ENCODE assay signal across 8 cellular contexts in genomic region chr19:55461259-55461973, GRCh38. TPM values are rescaled to one million over a fixed set of nuclear protein-coding genes. Genes with fewer than 3 reads are reported as not detected.
DNase-seq lines count a peak whose midpoint lies in the region; ATAC-seq and TF ChIP-seq lines count a peak whose summit lies in the region.

Gene ISOC2, minus strand, starts transcription at chr19:55461642. Its CDS starts 5,156 bp downstream, at chr19:55456486.

- 0 out of 2 replicates have a peak, but pooled peaks cover 2% of the 10 kb centered on the region for H3K36me3 ChIP-seq in PC-3 (ENCODE audit: low read depth, low read length)

- H3F3A ChIP-seq in PC-3 (ENCODE audit: low read length, unreplicated experiment), result no peaks in the 10 kb centered on the region

- intact Hi-C loops in PC-3 (cut with micrococcal nuclease), result loop anchor here (5.0 kb wide), 1 partner anchor 171 kb away; no protein-coding TSS in a partner anchor

- peak; percentile 92 for ATAC-seq in GM21576 (IDR thresholded peaks at IDR 0.05; ENCODE audit: unreplicated experiment)
- ATAC-seq in PC-3, result peak; percentile 97

- H3K27me3 ChIP-seq in PC-3 (ENCODE audit: low read length), result no peaks in the 10 kb centered on the region
- H3K27me3 ChIP-seq in mononuclear cell (ENCODE audit: insufficient read depth, low read length), result no peaks in the 10 kb centered on the region

- POLR2A ChIA-PET in PC-3 (lab: Charles Lee; ENCODE audit: unreplicated experiment), result interaction anchor here (0.6 to 1.1 kb wide), 7 partner anchors 12 to 1817 kb away, joined by 3 to 17 read pairs (median 4); no protein-coding TSS in a partner anchor

- peak within 1 kb of the TSS; percentile 97 for H3K9ac ChIP-seq in PC-3 (ENCODE audit: low read length)

- H3K4me1 ChIP-seq in PC-3 (ENCODE audit: insufficient read depth, low read length), result peaks cover 13% of the 10 kb centered on the region
- H3K4me1 ChIP-seq in mononuclear cell (ENCODE audit: insufficient read depth, low read length), result peaks cover 19% of the 10 kb centered on the region

- H3K4me3 ChIP-seq in PC-3 (ENCODE audit: low read length) (peak within 1 kb of the TSS; percentile 91), epithelial cell of esophagus (ENCODE audit: low read length) (peak within 1 kb of the TSS; percentile 88), mononuclear cell (ENCODE audit: low read length) (peak within 1 kb of the TSS; percentile 71)

- no peaks in the 10 kb centered on the region for H3K9me2 ChIP-seq in PC-3 (replicated peaks; ENCODE audit: low read length)

- no peak for TF ChIP-seq RAD21 in Ishikawa (IDR thresholded peaks at IDR 0.05; ENCODE audit: low read depth)

- peaks cover 27% of the 10 kb centered on the region for H3K79me2 ChIP-seq in PC-3 (ENCODE audit: low read length)

- no peak for TF ChIP-seq CTCF in PC-3 (conservative IDR thresholded peaks at IDR 0.05; ENCODE audit: low read depth, low read length)
- TF ChIP-seq CTCF in epithelial cell of esophagus (IDR thresholded peaks at IDR 0.05; ENCODE audit: insufficient read depth, low read depth, low read length, missing control alignments), result no peak

- H3K9me3 ChIP-seq in PC-3 (ENCODE audit: low read length) (no peaks in the 10 kb centered on the region), mononuclear cell (ENCODE audit: low read depth, low read length) (no peaks in the 10 kb centered on the region)

- CTCF ChIA-PET in PC-3 (lab: Charles Lee), result interaction anchor here (0.7 to 1.1 kb wide), 4 partner anchors 43 to 487 kb away, joined by 3 to 11 read pairs (median 4); no protein-coding TSS in a partner anchor

- TSS peak; percentile 57 for BruUV-seq in PC-3 (replicated peaks; lab: Mats Ljungman, UMichigan)

- H4K20me1 ChIP-seq in PC-3 (ENCODE audit: low read length), result peaks cover 6% of the 10 kb centered on the region; the same call in 1 of the 2 replicates

- H3K4me2 ChIP-seq in PC-3 (ENCODE audit: low read length), result peak within 1 kb of the TSS; percentile 97

- DNase-seq in DMS114 treated with DMSO at 0.1 percent for 48 hours (lab: John Stamatoyannopoulos, UW; ENCODE audit: unreplicated experiment), result peak; percentile 99
- DNase-seq in PC-3, result peak; percentile 100
- DNase-seq in activated T-cell treated with anti-CD3 and anti-CD28 coated beads for 48 hours (ENCODE audit: low read depth), result peak; percentile 100
- peak; percentile 100 for DNase-seq in epithelial cell of esophagus (ENCODE audit: low read depth)
- DNase-seq in stimulated activated CD8-positive, alpha-beta memory T cell treated with anti-CD3 and anti-CD28 coated beads, Interleukin-4, amount 100 ng/mL, for 1 hour (ENCODE audit: low read depth in 2 of 2, low spot score in 1 of 2), result peak; percentile 99 to 100

- TF ChIP-seq EP300 in Ishikawa (IDR thresholded peaks at IDR 0.05; ENCODE audit: borderline replicate concordance), result no peak

- H3K27ac ChIP-seq in PC-3 (ENCODE audit: low read length), result peak within 1 kb of the TSS; percentile 81

- peak within 1 kb of the TSS; percentile 96 for H2AFZ ChIP-seq in PC-3 (ENCODE audit: low read length)

TF ChIP-seq in Ishikawa, 13 proteins besides CTCF, POLR2A, EP300 and RAD21:
- TF ChIP-seq TEAD4 (IDR thresholded peaks at IDR 0.05) (no peak), NFIC (IDR thresholded peaks at IDR 0.05) (no peak), CEBPB (IDR thresholded peaks at IDR 0.05) (0 out of 2 replicates have a peak, but pooled peaks have one; percentile 7), EGR1 (IDR thresholded peaks at IDR 0.05) (peak; percentile 58; the same call in 1 of the 2 replicates), CREB1 (IDR thresholded peaks at IDR 0.05; ENCODE audit: low read depth) (peak; percentile 61), ZBTB7A (IDR thresholded peaks at IDR 0.05; ENCODE audit: low read depth) (0 out of 2 replicates have a peak, but pooled peaks have one; percentile 11), YY1 (IDR thresholded peaks at IDR 0.05; ENCODE audit: low read depth) (0 out of 2 replicates have a peak, but pooled peaks have one; percentile 12), REST (IDR thresholded peaks at IDR 0.05; ENCODE audit: low read depth) (no peak), TCF12 (IDR thresholded peaks at IDR 0.05; ENCODE audit: low read depth) (no peak), TAF1 (IDR thresholded peaks at IDR 0.05; ENCODE audit: low read depth) (peak; percentile 53; the same call in 1 of the 2 replicates), USF1 (IDR thresholded peaks at IDR 0.05) (peak; percentile 97), MAX (IDR thresholded peaks at IDR 0.05) (peak; percentile 96), FOXM1 (IDR thresholded peaks at IDR 0.05; ENCODE audit: borderline replicate concordance, low read depth) (no peak)
TF ChIP-seq in Ishikawa: peak in this region for 8.

RNA-seq across cellular contexts. Expression of gene ISOC2, which starts in this region (rescaled TPM):
- total RNA-seq in PC-3 (2014; rRNA removed) (251 and 270 TPM in 2 replicates), mononuclear cell (4.5 TPM)

Comparison
In these comparisons a context has a peak if more than half of its experiments do, and no peak if none do; other contexts are left out.
1. Peak in every context shown above with its lines: DNase-seq, ATAC-seq, H3K4me3 ChIP-seq and H3K27ac ChIP-seq.
2. RNA of gene ISOC2 (total RNA-seq): 251 to 270 TPM in PC-3; 4.5 TPM in mononuclear cell (single experiment); every median in the first group is over 10 times any median in the second.